ENCODE assay signal across 1 cellular context in genomic region chr5:154937718-154938466, GRCh38.
TF ChIP-seq lines count a peak whose summit lies in the region.

GEMIN5 (minus strand) TSS chr5:154938211; CDS start chr5:154938133, 78 bp downstream.

TF ChIP-seq in K562, 482 proteins besides CTCF, POLR2A, EP300 and RAD21 (continued from another document and continues in another):
- TF ChIP-seq ZBTB33 (CRISPR knock-in tag; IDR thresholded peaks at IDR 0.05) (peak; percentile 71), CREM (IDR thresholded peaks at IDR 0.05; ENCODE audit: low read depth) (peak; percentile 84), TCF3 (CRISPR knock-in tag; IDR thresholded peaks at IDR 0.05) (peak; percentile 34; the same call in 1 of the 2 replicates), TRIM24 (IDR thresholded peaks at IDR 0.05) (peak in 1 of 2 experiments; percentile 71; a peak in 2 of 4 replicates), RCOR1 (IDR thresholded peaks at IDR 0.05; ENCODE audit: borderline replicate concordance in 1 of 2, low read depth in 2 of 2, low read length in 2 of 2) (peak in 1 of 2 experiments; percentile 54; a peak in 1 of 4 replicates), E2F4 (CRISPR knock-in tag; IDR thresholded peaks at IDR 0.05; ENCODE audit: low read depth) (no peak), ARID1B (IDR thresholded peaks at IDR 0.05) (no peak), NR2C2 (CRISPR knock-in tag; IDR thresholded peaks at IDR 0.05) (no peak), NR2C2 (tag; IDR thresholded peaks at IDR 0.05) (peak; percentile 21; the same call in 1 of the 2 replicates), PHF20 (IDR thresholded peaks at IDR 0.05; ENCODE audit: partially characterized antibody) (peak; percentile 48), CREB1 (IDR thresholded peaks at IDR 0.05) (peak; percentile 71; the same call in 1 of the 2 replicates), CREB1 (CRISPR knock-in tag; IDR thresholded peaks at IDR 0.05) (peak; percentile 73), ADNP (tag; IDR thresholded peaks at IDR 0.05) (no peak), CHD1 (IDR thresholded peaks at IDR 0.05; ENCODE audit: low read length) (peak; percentile 42), SIN3B (IDR thresholded peaks at IDR 0.05; ENCODE audit: low read depth) (peak; percentile 41; the same call in 1 of the 2 replicates), ERF (CRISPR knock-in tag; IDR thresholded peaks at IDR 0.05) (no peak), ETV6 (IDR thresholded peaks at IDR 0.05; ENCODE audit: borderline replicate concordance in 1 of 2, low read depth in 2 of 2, low read length in 1 of 2) (no peak), ETV6 (CRISPR knock-in tag; IDR thresholded peaks at IDR 0.05; ENCODE audit: borderline replicate concordance) (no peak), SUPT5H (IDR thresholded peaks at IDR 0.05) (peak; percentile 71), ZNF347 (CRISPR knock-in tag; IDR thresholded peaks at IDR 0.05; ENCODE audit: low read depth) (no peak), PCBP1 (IDR thresholded peaks at IDR 0.05; ENCODE audit: low read depth, low read length, poor library complexity, severe bottlenecking) (peak; percentile 37), CCNT2 (IDR thresholded peaks at IDR 0.05; ENCODE audit: borderline replicate concordance, extremely low read depth, insufficient read length, low read depth, low read length) (peak; percentile 83), XRCC3 (IDR thresholded peaks at IDR 0.05) (no peak), ZFP36 (IDR thresholded peaks at IDR 0.05; ENCODE audit: low read depth, low read length, partially characterized antibody) (peak; percentile 8), ETV5 (CRISPR knock-in tag; IDR thresholded peaks at IDR 0.05; ENCODE audit: low read depth) (no peak; the same call in 1 of the 2 replicates), REST (CRISPR knock-in tag; IDR thresholded peaks at IDR 0.05; ENCODE audit: low read depth) (no peak), HDAC1 (IDR thresholded peaks at IDR 0.05) (peak in 1 of 2 experiments; percentile 88; a peak in 2 of 4 replicates), ZFX (CRISPR knock-in tag; IDR thresholded peaks at IDR 0.05) (peak; percentile 86), CXXC5 (CRISPR knock-in tag; IDR thresholded peaks at IDR 0.05) (peak; percentile 92), POLR3A (IDR thresholded peaks at IDR 0.05; ENCODE audit: borderline replicate concordance, extremely low read depth, insufficient read depth, insufficient read length) (no peak), HNRNPK (IDR thresholded peaks at IDR 0.05; ENCODE audit: low read depth, low read length, poor library complexity, severe bottlenecking) (no peak), EP400 (IDR thresholded peaks at IDR 0.05) (peak; percentile 69; the same call in 1 of the 2 replicates), KLF1 (tag; IDR thresholded peaks at IDR 0.05) (peak; percentile 75; the same call in 1 of the 2 replicates), HIVEP1 (CRISPR knock-in tag; IDR thresholded peaks at IDR 0.05) (no peak), EWSR1 (IDR thresholded peaks at IDR 0.05; ENCODE audit: borderline replicate concordance, low read depth, partially characterized antibody) (no peak), GTF2E2 (tag; IDR thresholded peaks at IDR 0.05) (no peak), HCFC1 (IDR thresholded peaks at IDR 0.05; ENCODE audit: low read depth, low read length) (peak; percentile 69), CTCFL (IDR thresholded peaks at IDR 0.05; ENCODE audit: borderline replicate concordance, insufficient read depth, low read depth, low read length, poor library complexity, severe bottlenecking) (no peak), PHB2 (IDR thresholded peaks at IDR 0.05; ENCODE audit: low read depth) (no peak), ZNF395 (CRISPR knock-in tag; IDR thresholded peaks at IDR 0.05) (0 out of 2 replicates have a peak, but pooled peaks have one; percentile 32), ZNF444 (CRISPR knock-in tag; IDR thresholded peaks at IDR 0.05) (no peak), ELK1 (CRISPR knock-in tag; IDR thresholded peaks at IDR 0.05) (no peak), GATAD2B (IDR thresholded peaks at IDR 0.05; ENCODE audit: borderline replicate concordance) (no peak), ETS1 (conservative IDR thresholded peaks at IDR 0.05; ENCODE audit: control insufficient read depth, low read depth, low read length) (peak; percentile 15; the same call in 1 of the 2 replicates), SMAD1 (IDR thresholded peaks at IDR 0.05; ENCODE audit: low read depth, low read length, partially characterized antibody) (peak; percentile 26), ZMIZ1 (IDR thresholded peaks at IDR 0.05; ENCODE audit: low read depth in 2 of 2, low read length in 2 of 2) (no peak), CHCHD3 (CRISPR knock-in tag; IDR thresholded peaks at IDR 0.05) (no peak), ZC3H8 (IDR thresholded peaks at IDR 0.05) (no peak), PREB (CRISPR knock-in tag; IDR thresholded peaks at IDR 0.05) (0 out of 2 replicates have a peak, but pooled peaks have one; percentile 73)
